In the genomic region with DNA sequence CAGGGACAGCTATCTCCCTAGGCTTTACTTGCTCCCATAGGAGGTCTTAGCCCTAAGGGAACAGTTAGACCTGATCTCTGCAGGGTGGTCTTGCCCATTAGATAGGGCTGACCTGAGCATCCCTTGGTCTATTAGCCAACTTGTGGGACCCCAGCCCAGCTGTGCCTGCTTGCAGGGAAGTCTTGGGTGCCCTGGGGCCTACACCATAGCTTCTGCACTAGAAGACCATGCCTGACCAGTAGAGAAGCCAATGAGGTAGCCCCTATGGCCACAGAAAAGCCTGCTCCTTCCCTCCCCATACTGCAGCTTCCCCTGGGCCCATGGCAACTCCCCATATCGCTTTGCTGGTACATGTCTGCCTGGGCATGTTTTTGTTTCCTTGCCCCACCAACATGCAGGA, we compare ENCODE assay signal across 28 cellular contexts.
"Had no signal": no experiment of that assay in that cellular context is flagged by ENCODE, and none has a peak within 500 bp of the region (broad histone marks: within the 10 kb centered on the region; RNA-seq: fewer than 3 reads in every experiment).

No MANE protein-coding gene starts in this region.

- H3K4me1 Mint-ChIP-seq: endodermal cell, immature natural killer cell, mesothelial cell of epicardium had no signal

- ATAC-seq: effector memory CD8-positive, alpha-beta T cell; esophagus mucosa; gastrocnemius medialis; heart right ventricle; left colon; left lobe of liver; lower lobe of right lung; mucosa of descending colon had no signal

- H3K27ac ChIP-seq: colonic mucosa, epithelial cell of prostate, esophagus squamous epithelium, gastrocnemius medialis, heart right ventricle, left ventricle myocardium inferior, lower lobe of right lung had no signal

- H3K27ac Mint-ChIP-seq: dendritic cell treated with granulocyte-macrophage colony-stimulating factor and Interleukin-4, amounts not matched to agents 40 ng/mL and 50 ng/mL, for 4 days; effector memory CD8-positive, alpha-beta T cell; endodermal cell; immature natural killer cell; mesothelial cell of epicardium had no signal

- H3K4me1 ChIP-seq: colonic mucosa, esophagus squamous epithelium, gastrocnemius medialis, heart right ventricle, left ventricle myocardium inferior, lower lobe of right lung had no signal

- H3K4me3 ChIP-seq: colonic mucosa, esophagus squamous epithelium, gastrocnemius medialis, heart right ventricle, left ventricle myocardium inferior, lower lobe of right lung, mucosa of descending colon had no signal

- DNase-seq: colonic mucosa; cortex of kidney; effector CD8-positive, alpha-beta T cell; effector memory CD8-positive, alpha-beta T cell; endodermal cell; erythroblast; esophagus squamous epithelium; foreskin fibroblast; foreskin melanocyte; gastrocnemius medialis; glutamatergic neuron; head of caudate nucleus; heart right ventricle; hypothalamus; immature natural killer cell; islet precursor cell; kidney; kidney glomerular epithelial cell; left colon; left ventricle myocardium inferior; lower lobe of right lung; mesenchymal stem cell; mucosa of descending colon had no signal

- H3K27me3 ChIP-seq: colonic mucosa, esophagus squamous epithelium, gastrocnemius medialis, heart right ventricle had no signal

- H3K36me3 ChIP-seq: colonic mucosa, esophagus squamous epithelium, gastrocnemius medialis, heart right ventricle, left ventricle myocardium inferior, lower lobe of right lung had no signal

- H3K4me3 Mint-ChIP-seq: dendritic cell treated with granulocyte-macrophage colony-stimulating factor and Interleukin-4, amounts not matched to agents 40 ng/mL and 50 ng/mL, for 4 days; effector memory CD8-positive, alpha-beta T cell; endodermal cell; immature natural killer cell; mesothelial cell of epicardium had no signal

- H3K27me3 Mint-ChIP-seq: dendritic cell treated with granulocyte-macrophage colony-stimulating factor and Interleukin-4, amounts not matched to agents 40 ng/mL and 50 ng/mL, for 4 days; effector memory CD8-positive, alpha-beta T cell had no signal

- H3K9me3 ChIP-seq: colonic mucosa, gastrocnemius medialis had no signal
